1 cellular context compared by ENCODE assay signal in the genomic region with DNA sequence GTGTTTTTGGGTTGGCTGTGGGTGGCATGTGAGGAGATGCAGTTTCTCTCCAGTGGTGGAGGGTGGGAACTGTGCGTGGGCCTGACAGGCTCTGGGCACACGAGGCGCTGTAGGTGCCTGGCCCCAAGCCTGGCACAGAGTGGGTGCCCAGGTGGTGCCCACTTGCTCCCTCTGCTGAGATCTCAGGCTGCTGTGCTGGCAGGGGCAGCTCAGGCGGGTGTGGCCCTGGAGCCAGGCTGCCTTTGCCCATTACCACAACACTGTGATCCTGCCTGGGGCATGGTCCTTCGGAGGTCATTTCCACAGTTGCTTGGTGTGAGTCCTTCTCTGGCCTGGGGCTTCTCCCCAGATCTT.
TF ChIP-seq lines count a peak whose summit lies in the region.

No MANE protein-coding gene starts in this region.

TF ChIP-seq in GM12878, 131 proteins besides CTCF, POLR2A, EP300 and RAD21:
- no peak for TF ChIP-seq SMC3 (IDR thresholded peaks at IDR 0.05; ENCODE audit: borderline replicate concordance, low read length)
- TF ChIP-seq STAT1 (conservative IDR thresholded peaks at IDR 0.05), result no peak
- TF ChIP-seq EED (IDR thresholded peaks at IDR 0.05; ENCODE audit: low read depth), result no peak
- no peak for TF ChIP-seq WRNIP1 (IDR thresholded peaks at IDR 0.05; ENCODE audit: borderline replicate concordance, low read depth, low read length)
- TF ChIP-seq, protein P1, sequence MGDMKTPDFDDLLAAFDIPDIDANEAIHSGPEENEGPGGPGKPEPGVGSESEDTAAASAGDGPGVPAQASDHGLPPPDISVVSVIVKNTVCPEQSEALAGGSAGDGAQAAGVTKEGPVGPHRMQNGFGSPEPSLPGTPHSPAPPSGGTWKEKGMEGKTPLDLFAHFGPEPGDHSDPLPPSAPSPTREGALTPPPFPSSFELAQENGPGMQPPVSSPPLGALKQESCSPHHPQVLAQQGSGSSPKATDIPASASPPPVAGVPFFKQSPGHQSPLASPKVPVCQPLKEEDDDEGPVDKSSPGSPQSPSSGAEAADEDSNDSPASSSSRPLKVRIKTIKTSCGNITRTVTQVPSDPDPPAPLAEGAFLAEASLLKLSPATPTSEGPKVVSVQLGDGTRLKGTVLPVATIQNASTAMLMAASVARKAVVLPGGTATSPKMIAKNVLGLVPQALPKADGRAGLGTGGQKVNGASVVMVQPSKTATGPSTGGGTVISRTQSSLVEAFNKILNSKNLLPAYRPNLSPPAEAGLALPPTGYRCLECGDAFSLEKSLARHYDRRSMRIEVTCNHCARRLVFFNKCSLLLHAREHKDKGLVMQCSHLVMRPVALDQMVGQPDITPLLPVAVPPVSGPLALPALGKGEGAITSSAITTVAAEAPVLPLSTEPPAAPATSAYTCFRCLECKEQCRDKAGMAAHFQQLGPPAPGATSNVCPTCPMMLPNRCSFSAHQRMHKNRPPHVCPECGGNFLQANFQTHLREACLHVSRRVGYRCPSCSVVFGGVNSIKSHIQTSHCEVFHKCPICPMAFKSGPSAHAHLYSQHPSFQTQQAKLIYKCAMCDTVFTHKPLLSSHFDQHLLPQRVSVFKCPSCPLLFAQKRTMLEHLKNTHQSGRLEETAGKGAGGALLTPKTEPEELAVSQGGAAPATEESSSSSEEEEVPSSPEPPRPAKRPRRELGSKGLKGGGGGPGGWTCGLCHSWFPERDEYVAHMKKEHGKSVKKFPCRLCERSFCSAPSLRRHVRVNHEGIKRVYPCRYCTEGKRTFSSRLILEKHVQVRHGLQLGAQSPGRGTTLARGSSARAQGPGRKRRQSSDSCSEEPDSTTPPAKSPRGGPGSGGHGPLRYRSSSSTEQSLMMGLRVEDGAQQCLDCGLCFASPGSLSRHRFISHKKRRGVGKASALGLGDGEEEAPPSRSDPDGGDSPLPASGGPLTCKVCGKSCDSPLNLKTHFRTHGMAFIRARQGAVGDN (IDR thresholded peaks at IDR 0.05), result no peak
- no peak for TF ChIP-seq FOXK2 (IDR thresholded peaks at IDR 0.05)
- no peak for TF ChIP-seq MEF2B (IDR thresholded peaks at IDR 0.05; ENCODE audit: partially characterized antibody, poor library complexity, severe bottlenecking)
- TF ChIP-seq CREM (IDR thresholded peaks at IDR 0.05; ENCODE audit: low read depth), result no peak
